Comparison of ENCODE assay signal across 8 cellular contexts in genomic region chr2:37156071-37156856, GRCh38. TPM values are rescaled to one million over a fixed set of nuclear protein-coding genes. Genes with fewer than 3 reads are reported as not detected.
DNase-seq lines count a peak whose midpoint lies in the region; ATAC-seq, FAIRE-seq and TF ChIP-seq lines count a peak whose summit lies in the region.

No MANE protein-coding gene starts in this region.

- peaks cover 0 to 18% (median 6%) of the 10 kb centered on the region in 11 experiments; a peak in 5 of 22 replicates for H4K20me1 ChIP-seq in BLaER1 treated with 17β-estradiol and CSF1 and Interleukin-3, amounts not matched to agents 10 nM and 100 nM
- peaks cover 22% of the 10 kb centered on the region for H4K20me1 ChIP-seq in astrocyte (ENCODE audit: insufficient read depth, low read length)

- H3K4me3 Mint-ChIP-seq in astrocyte (ENCODE audit: unreplicated experiment): peak overlapping the region; percentile 98

- CTCF ChIA-PET in RWPE1 (lab: Yijun Ruan, JAX): no interaction called here

- H3K27ac ChIP-seq in BLaER1 treated with 17β-estradiol and CSF1 and Interleukin-3, amounts not matched to agents 10 nM and 100 nM: peak overlapping the region; percentile 78 to 91 (median 86)
- H3K27ac ChIP-seq in RWPE1 (peak overlapping the region; percentile 88), astrocyte (ENCODE audit: low read depth, low read length) (peak overlapping the region; percentile 86)

- H3K4me1 ChIP-seq in BLaER1 treated with 17β-estradiol and CSF1 and Interleukin-3, amounts not matched to agents 10 nM and 100 nM: peaks cover 19 to 27% (median 24%) of the 10 kb centered on the region in 10 experiments
- H3K4me1 ChIP-seq in astrocyte (ENCODE audit: insufficient read depth, low read length): peaks cover 10% of the 10 kb centered on the region

- H2AFZ ChIP-seq in astrocyte (ENCODE audit: low read depth, low read length): peak overlapping the region; percentile 53

- H3K4me2 ChIP-seq in BLaER1 treated with 17β-estradiol and CSF1 and Interleukin-3, amounts not matched to agents 10 nM and 100 nM: peak overlapping the region; percentile 84 to 97 (median 94)
- peak overlapping the region; percentile 94 for H3K4me2 ChIP-seq in astrocyte (ENCODE audit: low read length)

- H3K36me3 Mint-ChIP-seq in astrocyte (ENCODE audit: low read depth, unreplicated experiment): peaks cover 13% of the 10 kb centered on the region

- H3K27ac Mint-ChIP-seq in astrocyte (ENCODE audit: unreplicated experiment): peak overlapping the region; percentile 98

- peak; percentile 46 for DNase-seq in RWPE1 (ENCODE audit: low spot score)
- DNase-seq in astrocyte (ENCODE audit: low read depth): peak; percentile 62
- DNase-seq in hippocampal formation (lab: John Stamatoyannopoulos, UW): peak; percentile 9 to 55
- DNase-seq in renal cortical epithelial cell (ENCODE audit: low read depth): peak; percentile 35

- peaks cover 5 to 34% (median 26%) of the 10 kb centered on the region in 11 experiments; a peak in 20 of 22 replicates for H3K36me3 ChIP-seq in BLaER1 treated with 17β-estradiol and CSF1 and Interleukin-3, amounts not matched to agents 10 nM and 100 nM
- peaks cover 9% of the 10 kb centered on the region for H3K36me3 ChIP-seq in astrocyte (ENCODE audit: insufficient read depth, low read length)

- no peaks in the 10 kb centered on the region for H3K9me3 Mint-ChIP-seq in astrocyte (ENCODE audit: unreplicated experiment)

- H3K27me3 ChIP-seq in BLaER1 treated with 17β-estradiol and CSF1 and Interleukin-3, amounts not matched to agents 10 nM and 100 nM: no peaks in the 10 kb centered on the region
- H3K27me3 ChIP-seq in astrocyte (ENCODE audit: insufficient read depth, low read length): no peaks in the 10 kb centered on the region

- ATAC-seq in GM18907 (IDR thresholded peaks at IDR 0.05; ENCODE audit: unreplicated experiment) (peak; percentile 32), HG03354 (IDR thresholded peaks at IDR 0.05; ENCODE audit: poor library complexity, severe bottlenecking, unreplicated experiment) (peak; percentile 36), GM18520 (IDR thresholded peaks at IDR 0.05; ENCODE audit: unreplicated experiment) (no peak)

- POLR2A ChIA-PET in RWPE1 (lab: Yijun Ruan, JAX; ENCODE audit: low non-redundant PET): no interaction called here

- H3K9ac ChIP-seq in BLaER1 treated with 17β-estradiol and CSF1 and Interleukin-3, amounts not matched to agents 10 nM and 100 nM: peak overlapping the region; percentile 87 to 95 (median 92)
- peak overlapping the region; percentile 85 for H3K9ac ChIP-seq in astrocyte (ENCODE audit: low read length)

- FAIRE-seq in astrocyte (lab: Jason Lieb, UNC): no peak

- H3K27me3 Mint-ChIP-seq in astrocyte (ENCODE audit: low read depth, unreplicated experiment): no peaks in the 10 kb centered on the region

- peaks cover 0 to 27% (median 16%) of the 10 kb centered on the region in 11 experiments; a peak in 14 of 22 replicates for H3K9me3 ChIP-seq in BLaER1 treated with 17β-estradiol and CSF1 and Interleukin-3, amounts not matched to agents 10 nM and 100 nM (replicated peaks in 1 of 11)
- no peaks in the 10 kb centered on the region for H3K9me3 ChIP-seq in astrocyte (ENCODE audit: insufficient read depth, low read depth, low read length)

- peaks cover 48% of the 10 kb centered on the region for H3K79me2 ChIP-seq in astrocyte (ENCODE audit: insufficient read depth, low read length)

- H3K4me3 ChIP-seq in BLaER1 treated with 17β-estradiol and CSF1 and Interleukin-3, amounts not matched to agents 10 nM and 100 nM: peak overlapping the region; percentile 66 to 93 (median 84)
- H3K4me3 ChIP-seq in astrocyte (ENCODE audit: insufficient read depth, low read depth, low read length): peak overlapping the region; percentile 73

- peaks cover 22% of the 10 kb centered on the region for H3K4me1 Mint-ChIP-seq in astrocyte (ENCODE audit: low read depth, unreplicated experiment)

- TF ChIP-seq CTCF in RWPE1 (conservative IDR thresholded peaks at IDR 0.05; ENCODE audit: low read depth): no peak
- no peak for TF ChIP-seq CTCF in astrocyte (IDR thresholded peaks at IDR 0.05; ENCODE audit: insufficient read depth, low read depth, low read length)

RNA-seq across cellular contexts. Expression of gene EIF2AK2, which starts 0.5 kb away (rescaled TPM):
- total RNA-seq in astrocyte (147 and 149 TPM in 2 replicates), renal cortical epithelial cell (23.8 and 38.7 TPM in 2 replicates)

RNA-seq across cellular contexts. Expression of gene SULT6B1, which starts 32.2 kb away (rescaled TPM):
- not detected in 2 replicates for total RNA-seq in astrocyte
- not detected in 2 replicates for total RNA-seq in renal cortical epithelial cell

RNA-seq across cellular contexts. Expression of gene CEBPZOS, which starts 40.0 kb away (rescaled TPM):
- total RNA-seq in astrocyte: 34.5 and 37.3 TPM in 2 replicates
- 18.6 and 25.6 TPM in 2 replicates for total RNA-seq in renal cortical epithelial cell
